In the genomic region with DNA sequence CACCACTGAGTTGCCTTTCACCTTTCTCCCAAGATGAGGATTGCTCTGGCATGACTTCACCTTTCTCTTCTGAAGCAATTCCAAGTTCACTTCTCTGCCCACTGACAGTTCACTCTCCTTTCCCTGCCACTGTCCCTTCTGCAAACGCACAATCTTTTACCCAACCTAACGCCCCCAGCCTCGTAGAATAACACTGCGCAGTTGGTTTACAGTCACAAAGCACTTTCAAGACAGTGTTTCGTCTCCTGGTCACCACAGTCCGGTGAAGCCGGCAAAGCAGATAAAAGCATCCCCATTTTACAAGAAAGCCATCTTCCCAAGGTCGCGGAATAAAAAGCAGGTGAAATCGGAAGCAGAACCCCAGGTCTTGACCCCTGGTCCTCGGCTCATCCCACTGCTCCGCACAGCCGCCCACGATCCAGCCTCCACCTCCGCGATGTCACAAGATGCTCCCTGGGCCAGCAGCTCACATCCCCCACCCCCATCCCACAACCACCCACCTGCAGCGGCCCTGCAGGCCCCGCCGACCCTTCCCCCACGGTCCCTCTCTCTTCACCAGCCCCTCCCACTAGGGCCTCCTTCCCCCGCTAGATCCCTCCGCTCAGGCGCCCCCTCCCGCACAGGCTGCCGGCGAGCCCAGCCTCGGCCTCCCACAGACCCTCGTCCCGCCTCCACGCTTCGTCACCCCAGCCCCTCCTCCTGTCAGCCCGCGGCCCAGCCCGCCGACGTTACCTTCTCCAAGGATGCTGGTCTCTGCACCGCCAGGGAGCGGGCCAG, we compare ENCODE assay signal across 1 cellular context.
TF ChIP-seq lines count a peak whose summit lies in the region.

No MANE protein-coding gene starts in this region.

TF ChIP-seq in HEK293, 187 proteins besides CTCF, POLR2A, EP300 and RAD21 (continued from another document and continues in another):
- TF ChIP-seq PRDM6 (tag by site-specific recombination; IDR thresholded peaks at IDR 0.05) (no peak), ZNF660 (tag by site-specific recombination; IDR thresholded peaks at IDR 0.05) (no peak), GFI1B (tag by site-specific recombination; IDR thresholded peaks at IDR 0.05) (no peak), ZNF19 (tag by site-specific recombination; IDR thresholded peaks at IDR 0.05; ENCODE audit: low read depth) (no peak), ZBTB8A (tag by site-specific recombination; IDR thresholded peaks at IDR 0.05) (no peak; the same call in 1 of the 2 replicates), GLI2 (tag by site-specific recombination; IDR thresholded peaks at IDR 0.05; ENCODE audit: borderline replicate concordance, low read depth) (no peak), TCF7L2 (IDR thresholded peaks at IDR 0.05; ENCODE audit: borderline replicate concordance, low read depth, low read length) (no peak), KLF9 (tag by site-specific recombination; IDR thresholded peaks at IDR 0.05; ENCODE audit: low read depth) (peak; percentile 75), MZF1 (tag by site-specific recombination; IDR thresholded peaks at IDR 0.05; ENCODE audit: borderline replicate concordance) (no peak; the same call in 1 of the 2 replicates), TRIM28 (IDR thresholded peaks at IDR 0.05; ENCODE audit: borderline replicate concordance, low read length) (no peak), ZBTB48 (tag by site-specific recombination; IDR thresholded peaks at IDR 0.05) (peak; percentile 93), ZNF146 (tag by site-specific recombination; IDR thresholded peaks at IDR 0.05) (no peak), ZFP69B (tag by site-specific recombination; IDR thresholded peaks at IDR 0.05) (no peak; the same call in 1 of the 2 replicates), ZNF785 (tag by site-specific recombination; IDR thresholded peaks at IDR 0.05) (no peak), EGR2 (tag by site-specific recombination; IDR thresholded peaks at IDR 0.05; ENCODE audit: low read depth) (peak; percentile 99), SP2 (tag by site-specific recombination; IDR thresholded peaks at IDR 0.05) (peak; percentile 84), ZNF140 (tag by site-specific recombination; IDR thresholded peaks at IDR 0.05) (no peak), YY1 (tag by site-specific recombination; IDR thresholded peaks at IDR 0.05) (peak; percentile 64; the same call in 1 of the 2 replicates), ZNF404 (tag by site-specific recombination; IDR thresholded peaks at IDR 0.05) (no peak), ZNF423 (tag by site-specific recombination; IDR thresholded peaks at IDR 0.05) (no peak), ZNF341 (tag by site-specific recombination; IDR thresholded peaks at IDR 0.05; ENCODE audit: low read depth) (no peak), PBX3 (CRISPR knock-in tag; IDR thresholded peaks at IDR 0.05) (no peak), ZFHX2 (tag by site-specific recombination; conservative IDR thresholded peaks at IDR 0.05) (peak; percentile 99), ZNF621 (tag by site-specific recombination; IDR thresholded peaks at IDR 0.05) (no peak), ZNF555 (tag by site-specific recombination; conservative IDR thresholded peaks at IDR 0.05) (no peak), ZBTB26 (tag by site-specific recombination; optimal IDR thresholded peaks at IDR 0.05) (no peak), INSM2 (tag by site-specific recombination; IDR thresholded peaks at IDR 0.05) (no peak; the same call in 1 of the 2 replicates), ZNF202 (tag by site-specific recombination; IDR thresholded peaks at IDR 0.05; ENCODE audit: borderline replicate concordance) (no peak), OVOL3 (tag by site-specific recombination; IDR thresholded peaks at IDR 0.05) (no peak), ZNF366 (tag by site-specific recombination; conservative IDR thresholded peaks at IDR 0.05) (peak; percentile 73), ZNF624 (tag by site-specific recombination; IDR thresholded peaks at IDR 0.05) (no peak), SCRT1 (tag by site-specific recombination; IDR thresholded peaks at IDR 0.05; ENCODE audit: borderline replicate concordance) (no peak), REPIN1 (tag by site-specific recombination; IDR thresholded peaks at IDR 0.05; ENCODE audit: low read depth) (no peak), ZNF513 (tag by site-specific recombination; IDR thresholded peaks at IDR 0.05) (no peak), ZNF473 (tag by site-specific recombination; IDR thresholded peaks at IDR 0.05) (no peak), ZNF112 (tag by site-specific recombination; IDR thresholded peaks at IDR 0.05) (no peak), ZNF692 (tag by site-specific recombination; IDR thresholded peaks at IDR 0.05) (no peak), ZNF184 (tag by site-specific recombination; IDR thresholded peaks at IDR 0.05) (no peak), ZNF521 (tag by site-specific recombination; IDR thresholded peaks at IDR 0.05) (no peak), ZNF266 (tag by site-specific recombination; IDR thresholded peaks at IDR 0.05; ENCODE audit: low read depth) (no peak), RBAK (tag by site-specific recombination; IDR thresholded peaks at IDR 0.05) (no peak)
- TF ChIP-seq, protein P1, sequence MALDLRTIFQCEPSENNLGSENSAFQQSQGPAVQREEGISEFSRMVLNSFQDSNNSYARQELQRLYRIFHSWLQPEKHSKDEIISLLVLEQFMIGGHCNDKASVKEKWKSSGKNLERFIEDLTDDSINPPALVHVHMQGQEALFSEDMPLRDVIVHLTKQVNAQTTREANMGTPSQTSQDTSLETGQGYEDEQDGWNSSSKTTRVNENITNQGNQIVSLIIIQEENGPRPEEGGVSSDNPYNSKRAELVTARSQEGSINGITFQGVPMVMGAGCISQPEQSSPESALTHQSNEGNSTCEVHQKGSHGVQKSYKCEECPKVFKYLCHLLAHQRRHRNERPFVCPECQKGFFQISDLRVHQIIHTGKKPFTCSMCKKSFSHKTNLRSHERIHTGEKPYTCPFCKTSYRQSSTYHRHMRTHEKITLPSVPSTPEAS (tag by site-specific recombination; IDR thresholded peaks at IDR 0.05), result no peak
- TF ChIP-seq, protein P2, sequence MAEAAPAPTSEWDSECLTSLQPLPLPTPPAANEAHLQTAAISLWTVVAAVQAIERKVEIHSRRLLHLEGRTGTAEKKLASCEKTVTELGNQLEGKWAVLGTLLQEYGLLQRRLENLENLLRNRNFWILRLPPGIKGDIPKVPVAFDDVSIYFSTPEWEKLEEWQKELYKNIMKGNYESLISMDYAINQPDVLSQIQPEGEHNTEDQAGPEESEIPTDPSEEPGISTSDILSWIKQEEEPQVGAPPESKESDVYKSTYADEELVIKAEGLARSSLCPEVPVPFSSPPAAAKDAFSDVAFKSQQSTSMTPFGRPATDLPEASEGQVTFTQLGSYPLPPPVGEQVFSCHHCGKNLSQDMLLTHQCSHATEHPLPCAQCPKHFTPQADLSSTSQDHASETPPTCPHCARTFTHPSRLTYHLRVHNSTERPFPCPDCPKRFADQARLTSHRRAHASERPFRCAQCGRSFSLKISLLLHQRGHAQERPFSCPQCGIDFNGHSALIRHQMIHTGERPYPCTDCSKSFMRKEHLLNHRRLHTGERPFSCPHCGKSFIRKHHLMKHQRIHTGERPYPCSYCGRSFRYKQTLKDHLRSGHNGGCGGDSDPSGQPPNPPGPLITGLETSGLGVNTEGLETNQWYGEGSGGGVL (tag by site-specific recombination; IDR thresholded peaks at IDR 0.05), result peak; percentile 96
- TF ChIP-seq, protein P3, sequence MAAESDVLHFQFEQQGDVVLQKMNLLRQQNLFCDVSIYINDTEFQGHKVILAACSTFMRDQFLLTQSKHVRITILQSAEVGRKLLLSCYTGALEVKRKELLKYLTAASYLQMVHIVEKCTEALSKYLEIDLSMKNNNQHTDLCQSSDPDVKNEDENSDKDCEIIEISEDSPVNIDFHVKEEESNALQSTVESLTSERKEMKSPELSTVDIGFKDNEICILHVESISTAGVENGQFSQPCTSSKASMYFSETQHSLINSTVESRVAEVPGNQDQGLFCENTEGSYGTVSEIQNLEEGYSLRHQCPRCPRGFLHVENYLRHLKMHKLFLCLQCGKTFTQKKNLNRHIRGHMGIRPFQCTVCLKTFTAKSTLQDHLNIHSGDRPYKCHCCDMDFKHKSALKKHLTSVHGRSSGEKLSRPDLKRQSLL (tag by site-specific recombination; IDR thresholded peaks at IDR 0.05), result peak; percentile 85
- TF ChIP-seq, protein P4, sequence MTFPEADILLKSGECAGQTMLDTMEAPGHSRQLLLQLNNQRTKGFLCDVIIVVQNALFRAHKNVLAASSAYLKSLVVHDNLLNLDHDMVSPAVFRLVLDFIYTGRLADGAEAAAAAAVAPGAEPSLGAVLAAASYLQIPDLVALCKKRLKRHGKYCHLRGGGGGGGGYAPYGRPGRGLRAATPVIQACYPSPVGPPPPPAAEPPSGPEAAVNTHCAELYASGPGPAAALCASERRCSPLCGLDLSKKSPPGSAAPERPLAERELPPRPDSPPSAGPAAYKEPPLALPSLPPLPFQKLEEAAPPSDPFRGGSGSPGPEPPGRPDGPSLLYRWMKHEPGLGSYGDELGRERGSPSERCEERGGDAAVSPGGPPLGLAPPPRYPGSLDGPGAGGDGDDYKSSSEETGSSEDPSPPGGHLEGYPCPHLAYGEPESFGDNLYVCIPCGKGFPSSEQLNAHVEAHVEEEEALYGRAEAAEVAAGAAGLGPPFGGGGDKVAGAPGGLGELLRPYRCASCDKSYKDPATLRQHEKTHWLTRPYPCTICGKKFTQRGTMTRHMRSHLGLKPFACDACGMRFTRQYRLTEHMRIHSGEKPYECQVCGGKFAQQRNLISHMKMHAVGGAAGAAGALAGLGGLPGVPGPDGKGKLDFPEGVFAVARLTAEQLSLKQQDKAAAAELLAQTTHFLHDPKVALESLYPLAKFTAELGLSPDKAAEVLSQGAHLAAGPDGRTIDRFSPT (tag by site-specific recombination; IDR thresholded peaks at IDR 0.05), result no peak; the same call in 1 of the 2 replicates
